In the genomic region with DNA sequence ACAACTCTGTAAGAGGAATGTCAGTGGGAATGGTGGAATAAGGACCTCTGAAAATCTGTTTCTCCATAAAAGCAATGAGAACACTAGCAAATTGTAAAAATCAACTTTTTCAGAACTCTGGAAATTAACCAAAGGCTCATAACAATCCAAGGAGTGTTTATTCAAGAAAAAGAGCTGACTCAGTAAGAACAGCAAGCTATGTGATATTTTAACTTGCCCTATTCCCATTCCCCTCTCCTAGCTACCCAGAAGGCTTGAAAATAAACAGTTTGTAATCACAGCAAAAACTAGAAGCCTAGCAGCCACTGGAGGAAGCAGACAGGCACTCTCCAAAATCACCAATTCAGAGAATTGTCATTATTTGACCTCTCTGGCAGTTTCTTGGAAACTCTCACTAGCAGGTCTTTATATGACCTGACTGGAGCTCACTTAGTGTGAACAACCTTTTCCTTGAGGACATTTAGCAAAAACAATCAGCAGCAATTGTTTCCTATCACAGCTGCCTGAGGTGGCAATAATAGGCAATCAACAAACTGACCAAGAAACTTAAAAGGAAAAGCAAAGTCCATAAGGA, we compare ENCODE assay signal across 24 cellular contexts.
DNase-seq lines count a peak whose midpoint lies in the region; ATAC-seq, FAIRE-seq and TF ChIP-seq lines count a peak whose summit lies in the region.
"Had no signal": no experiment of that assay in that cellular context is flagged by ENCODE, and none has a peak within 500 bp of the region (broad histone marks: within the 10 kb centered on the region; RNA-seq: fewer than 3 reads in every experiment).

No MANE protein-coding gene starts in this region.

- H3K4me3 Mint-ChIP-seq in chondrocyte (ENCODE audit: unreplicated experiment): no peak overlapping the region
- no peak overlapping the region for H3K4me3 Mint-ChIP-seq in type B pancreatic cell
- H3K4me3 Mint-ChIP-seq: activated CD4-positive, alpha-beta T cell treated with anti-CD3 and anti-CD28 coated beads, Interleukin-2, amount 10 ng/mL, durations not matched to agents 7 days and 5 days; activated naive CD8-positive, alpha-beta T cell; naive B cell; stimulated activated memory B cell treated with anti-CD40 and anti-IgM and Interleukin-4, amounts not matched to agents 10 μg/mL and 1 μg/mL and 100 μg/mL, for 72 hours had no signal

- no peaks in the 10 kb centered on the region for H3K9me3 Mint-ChIP-seq in chondrocyte (ENCODE audit: low read depth)
- peaks cover 5% of the 10 kb centered on the region for H3K9me3 Mint-ChIP-seq in type B pancreatic cell
- H3K9me3 Mint-ChIP-seq: naive B cell; stimulated activated memory B cell treated with anti-CD40 and anti-IgM and Interleukin-4, amounts not matched to agents 10 μg/mL and 1 μg/mL and 100 μg/mL, for 72 hours had no signal

- no peak overlapping the region for H3K4ac ChIP-seq in mesendoderm (ENCODE audit: low read depth, low read length)

- no peak overlapping the region for H3K4me3 ChIP-seq in mesendoderm (ENCODE audit: low read length)
- H3K4me3 ChIP-seq: body of pancreas, coronary artery, suprapubic skin had no signal

- H3K36me3 Mint-ChIP-seq in chondrocyte (ENCODE audit: low read depth): no peaks in the 10 kb centered on the region
- H3K36me3 Mint-ChIP-seq in type B pancreatic cell: no peaks in the 10 kb centered on the region
- H3K36me3 Mint-ChIP-seq: activated naive CD8-positive, alpha-beta T cell; naive B cell; stimulated activated memory B cell treated with anti-CD40 and anti-IgM and Interleukin-4, amounts not matched to agents 10 μg/mL and 1 μg/mL and 100 μg/mL, for 72 hours had no signal

- no peak overlapping the region for H2BK15ac ChIP-seq in mesendoderm (replicated peaks; ENCODE audit: low read depth)

- H3K36me3 ChIP-seq in mesendoderm (ENCODE audit: control insufficient read depth, insufficient read depth, low read length): no peaks in the 10 kb centered on the region
- H3K36me3 ChIP-seq: BE2C, suprapubic skin had no signal

- no peak overlapping the region for H3K4me2 ChIP-seq in mesendoderm (ENCODE audit: low read length)

- no peak overlapping the region for H2BK5ac ChIP-seq in mesendoderm (ENCODE audit: low read length)

- H2AK5ac ChIP-seq in mesendoderm (ENCODE audit: low read length): no peak overlapping the region

- H3K27ac ChIP-seq in mesendoderm (ENCODE audit: low read depth, low read length): peak overlapping the region; percentile 45
- H3K27ac ChIP-seq: body of pancreas, coronary artery, suprapubic skin had no signal

- H3K27me3 Mint-ChIP-seq in chondrocyte (ENCODE audit: low read depth) (no peaks in the 10 kb centered on the region), type B pancreatic cell (no peaks in the 10 kb centered on the region)
- H3K27me3 Mint-ChIP-seq: activated CD4-positive, alpha-beta T cell treated with anti-CD3 and anti-CD28 coated beads, Interleukin-2, amount 10 ng/mL, durations not matched to agents 7 days and 5 days; activated naive CD8-positive, alpha-beta T cell; naive B cell had no signal

- H2BK120ac ChIP-seq in mesendoderm (ENCODE audit: low read depth, low read length): no peak overlapping the region

- H3K27ac Mint-ChIP-seq in chondrocyte (ENCODE audit: unreplicated experiment) (peak overlapping the region; percentile 62), type B pancreatic cell (peak overlapping the region; percentile 64)
- H3K27ac Mint-ChIP-seq: activated CD4-positive, alpha-beta T cell treated with anti-CD3 and anti-CD28 coated beads, Interleukin-2, amount 10 ng/mL, durations not matched to agents 7 days and 5 days; activated naive CD8-positive, alpha-beta T cell; stimulated activated memory B cell treated with anti-CD40 and anti-IgM and Interleukin-4, amounts not matched to agents 10 μg/mL and 1 μg/mL and 100 μg/mL, for 72 hours had no signal

- no peaks in the 10 kb centered on the region for H3K79me2 ChIP-seq in mesendoderm (ENCODE audit: control insufficient read depth, insufficient read depth, low read length)

- H3K79me1 ChIP-seq in mesendoderm (ENCODE audit: low read length): no peaks in the 10 kb centered on the region

- H3K23ac ChIP-seq in mesendoderm (ENCODE audit: low read length): no peak overlapping the region

- H4K8ac ChIP-seq in mesendoderm (ENCODE audit: low read depth, low read length): no peak overlapping the region

- H3K4me1 ChIP-seq in mesendoderm (ENCODE audit: control insufficient read depth, low read depth, low read length): no peaks in the 10 kb centered on the region
- H3K4me1 ChIP-seq: BE2C had no signal

- no peaks in the 10 kb centered on the region for H3K27me3 ChIP-seq in mesendoderm (ENCODE audit: insufficient read depth, low read length, poor library complexity)
- H3K27me3 ChIP-seq: BE2C, body of pancreas, suprapubic skin had no signal

- DNase-seq in Right ventricle myocardium superior (no peak), cardiac septum (ENCODE audit: low spot score) (no peak), chondrocyte (ENCODE audit: low spot score) (no peak), mesendoderm (peak; percentile 25), type B pancreatic cell (ENCODE audit: extremely low spot score, unreplicated experiment) (no peak), HK-2 (ENCODE audit: unreplicated experiment) (no peak), D721Med (ENCODE audit: insufficient read length, low spot score) (no peak), AG20443 (ENCODE audit: low spot score) (no peak)
- DNase-seq: activated CD4-positive, alpha-beta T cell treated with anti-CD3 and anti-CD28 coated beads, Interleukin-2, amount 10 ng/mL, durations not matched to agents 7 days and 5 days; BE2C; body of pancreas; GF-D8; GOT3; mammary epithelial cell; naive B cell; NCI-H1092; NCI-H187 treated with DMSO at 0.1 percent for 48 hours; NCI-H526 treated with DMSO at 0.1 percent for 48 hours; occipital lobe had no signal

- H4K5ac ChIP-seq in mesendoderm (ENCODE audit: low read length): no peak overlapping the region

- ATAC-seq in Right ventricle myocardium superior (ENCODE audit: poor library complexity): peak; percentile 34
- ATAC-seq: body of pancreas; stimulated activated memory B cell treated with anti-CD40 and anti-IgM and Interleukin-4, amounts not matched to agents 10 μg/mL and 1 μg/mL and 100 μg/mL, for 72 hours had no signal

- H3K4me1 Mint-ChIP-seq in chondrocyte (ENCODE audit: low read depth) (peaks cover 36% of the 10 kb centered on the region), type B pancreatic cell (ENCODE audit: unreplicated experiment) (peaks cover 18% of the 10 kb centered on the region)
- H3K4me1 Mint-ChIP-seq: naive B cell; stimulated activated memory B cell treated with anti-CD40 and anti-IgM and Interleukin-4, amounts not matched to agents 10 μg/mL and 1 μg/mL and 100 μg/mL, for 72 hours had no signal

- FAIRE-seq in D721Med (lab: Jason Lieb, UNC): no peak
- FAIRE-seq: A204.1 had no signal

- no peak overlapping the region for H3K56ac ChIP-seq in mesendoderm (ENCODE audit: low read length)

- H3K18ac ChIP-seq in mesendoderm (ENCODE audit: low read length): peak overlapping the region; percentile 22

- H3K9ac ChIP-seq in mesendoderm (ENCODE audit: low read length): no peak overlapping the region

- TF ChIP-seq CTCF in chondrocyte (IDR thresholded peaks at IDR 0.05) (no peak), type B pancreatic cell (conservative IDR thresholded peaks at IDR 0.05) (no peak), D721Med (IDR thresholded peaks at IDR 0.05; ENCODE audit: insufficient read depth, missing control alignments) (no peak)

- intact Hi-C loops in Right ventricle myocardium superior (cut with DNase I) (no loop called here), cardiac septum (cut with DNase I) (no loop called here)
